1 cellular context compared by ENCODE assay signal in genomic region chr16:67077871-67078270, GRCh38.
TF ChIP-seq lines count a peak whose summit lies in the region.

No MANE protein-coding gene starts in this region.

TF ChIP-seq in GM12878, 131 proteins besides CTCF, POLR2A, EP300 and RAD21 (continued from another document):
- no peak for TF ChIP-seq EGR1 (IDR thresholded peaks at IDR 0.05; ENCODE audit: borderline replicate concordance in 1 of 2, low read depth in 2 of 2, low read length in 2 of 2)
- TF ChIP-seq HDAC2 (IDR thresholded peaks at IDR 0.05) = no peak
- TF ChIP-seq HCFC1 (IDR thresholded peaks at IDR 0.05; ENCODE audit: low read length) = no peak
- no peak for TF ChIP-seq TBL1XR1 (IDR thresholded peaks at IDR 0.05; ENCODE audit: low read depth, low read length)
- TF ChIP-seq MEF2A (IDR thresholded peaks at IDR 0.05; ENCODE audit: insufficient read depth, low read depth, low read length) = no peak
- TF ChIP-seq YBX1 (IDR thresholded peaks at IDR 0.05) = no peak
- TF ChIP-seq PBX3 (IDR thresholded peaks at IDR 0.05; ENCODE audit: insufficient replicate concordance, low read depth, low read length) = no peak
- TF ChIP-seq JUNB (IDR thresholded peaks at IDR 0.05) = no peak
- no peak for TF ChIP-seq ZBTB4 (CRISPR knock-in tag; IDR thresholded peaks at IDR 0.05)
- TF ChIP-seq CEBPB (IDR thresholded peaks at IDR 0.05; ENCODE audit: borderline replicate concordance in 1 of 2, low read depth in 2 of 2, low read length in 2 of 2) = no peak
- TF ChIP-seq DPF2 (IDR thresholded peaks at IDR 0.05) = no peak
- TF ChIP-seq ZBED1 (IDR thresholded peaks at IDR 0.05; ENCODE audit: borderline replicate concordance) = no peak
